In the genomic region with DNA sequence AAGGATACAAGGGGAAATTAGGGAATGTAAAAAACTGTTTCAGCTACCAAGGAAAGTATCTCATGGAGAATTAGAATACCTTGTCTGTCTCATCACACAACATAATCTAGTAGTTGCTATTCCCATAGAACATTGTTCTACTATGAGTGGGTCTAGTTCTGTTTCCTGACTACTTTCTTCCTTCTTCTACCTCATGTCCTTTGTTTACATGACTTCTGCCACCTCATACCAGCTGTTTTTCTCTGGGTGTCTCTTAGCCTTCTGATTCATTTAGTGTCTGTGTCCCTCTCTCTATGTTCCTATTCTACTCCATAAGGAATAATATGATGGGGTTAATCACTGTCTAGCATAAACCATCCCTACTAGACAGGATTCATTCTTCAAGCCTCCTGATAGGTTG, we compare ENCODE assay signal across 15 cellular contexts.
DNase-seq lines count a peak whose midpoint lies in the region; ATAC-seq and TF ChIP-seq lines count a peak whose summit lies in the region.
"Had no signal": no experiment of that assay in that cellular context is flagged by ENCODE, and none has a peak within 500 bp of the region (broad histone marks: within the 10 kb centered on the region; RNA-seq: fewer than 3 reads in every experiment).

No MANE protein-coding gene starts in this region.

- DNase-seq in EH (ENCODE audit: low read depth) (peak; percentile 44), M059J (ENCODE audit: low read depth) (peak; percentile 9), brain microvascular endothelial cell (peak; percentile 27), kidney tubule cell (ENCODE audit: low spot score) (peak; percentile 52), sciatic nerve (ENCODE audit: low spot score) (no peak), AG08396 (ENCODE audit: low spot score) (no peak)
- DNase-seq: AML-193; CD4-positive, CD25-positive, alpha-beta regulatory T cell; DMS53; GM23248 had no signal

- intact Hi-C loops in sciatic nerve (cut with DNase I) = no loop called here

- ATAC-seq in sciatic nerve (no peak), GM18870 (IDR thresholded peaks at IDR 0.05; ENCODE audit: unreplicated experiment) (no peak)
- ATAC-seq: GM12878, HCT116 had no signal

- TF ChIP-seq CTCF in brain microvascular endothelial cell (IDR thresholded peaks at IDR 0.05; ENCODE audit: low read depth, low read length, missing control alignments) = no peak

- no peak overlapping the region for H3K4me3 ChIP-seq in brain microvascular endothelial cell (ENCODE audit: low read depth, low read length)
- H3K4me3 ChIP-seq: BLaER1, GM12878, GM23248 had no signal

- H3K36me3 ChIP-seq in brain microvascular endothelial cell (replicated peaks) = no peaks in the 10 kb centered on the region
- H3K36me3 ChIP-seq: BLaER1 had no signal

- no peak overlapping the region for H3K27ac ChIP-seq in brain microvascular endothelial cell
- H3K27ac ChIP-seq: 22Rv1, BLaER1, GM23248 had no signal

- in situ Hi-C loops in brain microvascular endothelial cell (cut with HindIII; ENCODE audit: low pct_ligation_motif_present, low sequenced_read_pairs) = no loop called here

- H3K27me3 ChIP-seq in brain microvascular endothelial cell (replicated peaks) = no peaks in the 10 kb centered on the region
- H3K27me3 ChIP-seq: BLaER1 had no signal

Comparison
In these comparisons a context has a peak if more than half of its experiments do, and no peak if none do; other contexts are left out.
1. DNase-seq: peak in EH (single experiment), M059J (single experiment), brain microvascular endothelial cell (single experiment) and kidney tubule cell (single experiment); none in sciatic nerve (single experiment) and AG08396 (single experiment).